14 cellular contexts compared by ENCODE assay signal in the genomic region with DNA sequence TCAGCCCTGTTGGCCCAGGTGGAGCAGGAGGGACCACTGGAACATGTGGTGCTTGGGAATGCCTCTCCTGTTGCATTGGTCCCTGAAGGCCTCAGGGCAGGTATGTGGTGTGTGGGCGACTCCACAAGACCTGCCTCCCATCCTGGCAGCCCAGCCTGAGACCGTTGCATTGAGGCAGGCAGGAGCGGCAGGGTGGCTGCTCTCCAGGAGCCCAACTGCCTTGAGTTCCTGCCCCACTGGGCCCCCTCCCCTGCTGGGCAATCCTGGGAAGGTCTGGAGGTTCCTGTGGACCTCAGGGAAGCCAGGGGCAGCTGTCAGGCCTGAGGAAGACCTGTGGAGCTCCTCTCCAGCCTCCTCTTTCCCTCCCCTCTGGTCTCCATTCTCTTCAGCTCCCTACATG.
"Had no signal": no experiment of that assay in that cellular context is flagged by ENCODE, and none has a peak within 500 bp of the region (broad histone marks: within the 10 kb centered on the region; RNA-seq: fewer than 3 reads in every experiment).

No MANE protein-coding gene starts in this region.

- H3K9me3 ChIP-seq: sigmoid colon, spleen, thoracic aorta had no signal

- H3K9me3 Mint-ChIP-seq: activated CD4-positive, alpha-beta T cell treated with anti-CD3 and anti-CD28 coated beads, Interleukin-2, amount 10 ng/mL, durations not matched to agents 24 days and 14 days; activated naive CD8-positive, alpha-beta T cell treated with anti-CD3 and anti-CD28 coated beads, Interleukin-2, amount 10 ng/mL, durations not matched to agents 7 days and 5 days; activated T-helper 17 cell treated with anti-CD3 and anti-CD28 coated beads, Interleukin-2, amount 50 U/mL, for 72 hours; nephron had no signal

- H3K27ac Mint-ChIP-seq: activated CD4-positive, alpha-beta T cell treated with anti-CD3 and anti-CD28 coated beads, Interleukin-2, amount 10 ng/mL, durations not matched to agents 24 days and 14 days; nephron had no signal

- H3K4me1 ChIP-seq: foreskin keratinocyte had no signal

- H3K4me3 Mint-ChIP-seq: activated CD4-positive, alpha-beta T cell treated with anti-CD3 and anti-CD28 coated beads, Interleukin-2, amount 10 ng/mL, durations not matched to agents 24 days and 14 days; activated naive CD8-positive, alpha-beta T cell treated with anti-CD3 and anti-CD28 coated beads, Interleukin-2, amount 10 ng/mL, durations not matched to agents 7 days and 5 days; activated T-helper 17 cell treated with anti-CD3 and anti-CD28 coated beads, Interleukin-2, amount 50 U/mL, for 72 hours; nephron had no signal

- H3K4me3 ChIP-seq: sigmoid colon, spleen, thoracic aorta had no signal

- ATAC-seq: activated T-helper 17 cell treated with anti-CD3 and anti-CD28 coated beads, Interleukin-2, amount 50 U/mL, for 72 hours; foreskin keratinocyte had no signal

- DNase-seq: activated CD4-positive, alpha-beta T cell treated with anti-CD3 and anti-CD28 coated beads, Interleukin-2, amount 10 ng/mL, durations not matched to agents 24 days and 14 days; activated CD4-positive, CD25-positive, alpha-beta regulatory T cell; activated naive CD8-positive, alpha-beta T cell treated with anti-CD3 and anti-CD28 coated beads, Interleukin-2, amount 10 ng/mL, durations not matched to agents 7 days and 5 days; anterior cingulate cortex; brain microvascular endothelial cell; effector CD8-positive, alpha-beta T cell; foreskin keratinocyte; glutamatergic neuron; hypothalamus; sigmoid colon; spleen had no signal

- H3K4me1 Mint-ChIP-seq: activated CD4-positive, alpha-beta T cell treated with anti-CD3 and anti-CD28 coated beads, Interleukin-2, amount 10 ng/mL, durations not matched to agents 24 days and 14 days; activated naive CD8-positive, alpha-beta T cell treated with anti-CD3 and anti-CD28 coated beads, Interleukin-2, amount 10 ng/mL, durations not matched to agents 7 days and 5 days; nephron had no signal

- H3K27me3 Mint-ChIP-seq: activated CD4-positive, alpha-beta T cell treated with anti-CD3 and anti-CD28 coated beads, Interleukin-2, amount 10 ng/mL, durations not matched to agents 24 days and 14 days; activated naive CD8-positive, alpha-beta T cell treated with anti-CD3 and anti-CD28 coated beads, Interleukin-2, amount 10 ng/mL, durations not matched to agents 7 days and 5 days; activated T-helper 17 cell treated with anti-CD3 and anti-CD28 coated beads, Interleukin-2, amount 50 U/mL, for 72 hours had no signal

- H3K27me3 ChIP-seq: brain microvascular endothelial cell, foreskin keratinocyte, sigmoid colon, spleen had no signal

- H3K27ac ChIP-seq: brain microvascular endothelial cell, foreskin keratinocyte, sigmoid colon, spleen, thoracic aorta had no signal
